Comparison of ENCODE assay signal across 27 cellular contexts in the genomic region with DNA sequence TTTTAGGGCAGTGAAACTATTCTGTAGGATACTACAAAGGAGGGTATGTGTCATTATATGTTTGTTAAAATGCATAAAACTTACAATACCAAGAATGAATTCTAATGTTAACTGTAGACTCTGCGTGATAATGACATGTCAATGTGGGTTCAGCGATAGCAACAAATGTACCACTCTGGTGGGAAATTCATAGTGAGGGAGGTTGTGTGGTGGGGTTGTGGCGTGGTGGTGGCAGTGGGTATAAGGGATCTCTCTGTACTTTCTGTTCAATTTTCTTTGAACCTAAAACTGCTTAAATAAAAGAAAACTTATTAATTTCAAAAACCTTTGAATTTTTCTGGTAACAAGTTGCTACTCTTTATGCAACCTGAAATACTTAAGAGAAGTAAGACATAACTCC.
A peak's percentile ranks its signal among the peaks of the same experiment; 100 is the strongest.
DNase-seq lines count a peak whose midpoint lies in the region; ATAC-seq, FAIRE-seq and TF ChIP-seq lines count a peak whose summit lies in the region.
"Had no signal": no experiment of that assay in that cellular context is flagged by ENCODE, and none has a peak within 500 bp of the region (broad histone marks: within the 10 kb centered on the region; RNA-seq: fewer than 3 reads in every experiment).

No MANE protein-coding gene starts in this region.

- FAIRE-seq in D721Med (lab: Jason Lieb, UNC) = peak; percentile 48

- no peaks in the 10 kb centered on the region for H3K27me3 Mint-ChIP-seq in Caco-2 (ENCODE audit: insufficient read depth, unreplicated experiment)
- no peaks in the 10 kb centered on the region for H3K27me3 Mint-ChIP-seq in brain
- H3K27me3 Mint-ChIP-seq: stimulated activated memory B cell treated with anti-CD40 and anti-IgM and Interleukin-4, amounts not matched to agents 10 μg/mL and 1 μg/mL and 100 μg/mL, for 72 hours had no signal

- TF ChIP-seq RAD21 in neural cell (conservative IDR thresholded peaks at IDR 0.05) = no peak

- H3K4me1 ChIP-seq in Caco-2 = peaks cover 16% of the 10 kb centered on the region
- H3K4me1 ChIP-seq: left lung, suprapubic skin, upper lobe of right lung had no signal

- H3K36me3 Mint-ChIP-seq in Caco-2 (ENCODE audit: insufficient read depth, unreplicated experiment) = no peaks in the 10 kb centered on the region
- H3K36me3 Mint-ChIP-seq in brain = no peaks in the 10 kb centered on the region
- H3K36me3 Mint-ChIP-seq: stimulated activated memory B cell treated with anti-CD40 and anti-IgM and Interleukin-4, amounts not matched to agents 10 μg/mL and 1 μg/mL and 100 μg/mL, for 72 hours; WTC11 had no signal

- H3K9me2 ChIP-seq in neural cell (ENCODE audit: insufficient read depth, low read length) = no peaks in the 10 kb centered on the region

- intact Hi-C loops in Caco-2 (cut with micrococcal nuclease; ENCODE audit: unreplicated experiment) = loop anchor here (1.0 kb wide), 1 partner anchor 10 kb away; no protein-coding TSS in a partner anchor

- H3K79me2 ChIP-seq in neural cell (replicated peaks; ENCODE audit: insufficient read depth, low read length) = no peaks in the 10 kb centered on the region

- POLR2A ChIA-PET in Caco-2 (lab: Charles Lee) = no interaction called here

- H3K4me3 ChIP-seq in Caco-2 (ENCODE audit: low read depth, low read length) (no peak overlapping the region), neural cell (ENCODE audit: low read length) (peak overlapping the region; percentile 53)
- H3K4me3 ChIP-seq: left lung, suprapubic skin, upper lobe of right lung had no signal

- peak overlapping the region; percentile 15 for H2AFZ ChIP-seq in neural cell (ENCODE audit: low read depth, low read length)

- no peak for ATAC-seq in HG03354 (IDR thresholded peaks at IDR 0.05; ENCODE audit: poor library complexity, severe bottlenecking, unreplicated experiment)
- ATAC-seq: left lung; stimulated activated memory B cell treated with anti-CD40 and anti-IgM and Interleukin-4, amounts not matched to agents 10 μg/mL and 1 μg/mL and 100 μg/mL, for 72 hours; upper lobe of right lung; WTC11 had no signal

- H3K27ac Mint-ChIP-seq in Caco-2 (ENCODE audit: unreplicated experiment) (peak overlapping the region; percentile 65), brain (peak overlapping the region; percentile 70 to 91 (median 81))
- H3K27ac Mint-ChIP-seq: activated naive CD4-positive, alpha-beta T cell treated with anti-CD3 and anti-CD28 coated beads for 36 hours; activated T-helper 1 cell treated with anti-CD3 and anti-CD28 coated beads, Interleukin-12 subunit alpha, Interleukin-12 subunit beta, Interleukin-2, Interleukin-4 antibody, amounts not matched to agents 30 ng/mL and 10 ng/mL and 1 ng/mL, durations not matched to agents 14 hours and 24 hours and 36 hours; H9; stimulated activated memory B cell treated with anti-CD40 and anti-IgM and Interleukin-4, amounts not matched to agents 10 μg/mL and 1 μg/mL and 100 μg/mL, for 72 hours; WTC11 had no signal

- peak overlapping the region; percentile 61 for H3K4me2 ChIP-seq in neural cell (ENCODE audit: low read length)

- peak overlapping the region; percentile 57 for H3K9ac ChIP-seq in neural cell (ENCODE audit: low read length)

- H3K4me1 Mint-ChIP-seq in Caco-2 (ENCODE audit: low read depth, unreplicated experiment) (peaks cover 16% of the 10 kb centered on the region), brain (peaks cover 34% of the 10 kb centered on the region)
- H3K4me1 Mint-ChIP-seq: H9; stimulated activated memory B cell treated with anti-CD40 and anti-IgM and Interleukin-4, amounts not matched to agents 10 μg/mL and 1 μg/mL and 100 μg/mL, for 72 hours; WTC11 had no signal

- H4K20me1 ChIP-seq in neural cell (ENCODE audit: insufficient read depth) = no peaks in the 10 kb centered on the region

- no peaks in the 10 kb centered on the region for H3K9me3 Mint-ChIP-seq in Caco-2 (ENCODE audit: unreplicated experiment)
- no peaks in the 10 kb centered on the region for H3K9me3 Mint-ChIP-seq in brain
- H3K9me3 Mint-ChIP-seq: activated naive CD4-positive, alpha-beta T cell treated with anti-CD3 and anti-CD28 coated beads for 36 hours; activated T-helper 1 cell treated with anti-CD3 and anti-CD28 coated beads, Interleukin-12 subunit alpha, Interleukin-12 subunit beta, Interleukin-2, Interleukin-4 antibody, amounts not matched to agents 30 ng/mL and 10 ng/mL and 1 ng/mL, durations not matched to agents 14 hours and 24 hours and 36 hours; H9; stimulated activated memory B cell treated with anti-CD40 and anti-IgM and Interleukin-4, amounts not matched to agents 10 μg/mL and 1 μg/mL and 100 μg/mL, for 72 hours; WTC11 had no signal

- no peak overlapping the region for H3K4me3 Mint-ChIP-seq in Caco-2 (ENCODE audit: unreplicated experiment)
- peak overlapping the region in 4 of 5 experiments; percentile 2 to 45 (median 14) for H3K4me3 Mint-ChIP-seq in brain
- H3K4me3 Mint-ChIP-seq: activated naive CD4-positive, alpha-beta T cell treated with anti-CD3 and anti-CD28 coated beads for 36 hours; activated T-helper 1 cell treated with anti-CD3 and anti-CD28 coated beads, Interleukin-12 subunit alpha, Interleukin-12 subunit beta, Interleukin-2, Interleukin-4 antibody, amounts not matched to agents 30 ng/mL and 10 ng/mL and 1 ng/mL, durations not matched to agents 14 hours and 24 hours and 36 hours; H9; stimulated activated memory B cell treated with anti-CD40 and anti-IgM and Interleukin-4, amounts not matched to agents 10 μg/mL and 1 μg/mL and 100 μg/mL, for 72 hours; WTC11 had no signal

- no peaks in the 10 kb centered on the region for H3K36me3 ChIP-seq in Caco-2 (ENCODE audit: control insufficient read depth, insufficient read depth, low read length)
- no peaks in the 10 kb centered on the region for H3K36me3 ChIP-seq in neural cell (ENCODE audit: insufficient read depth, low read length)
- H3K36me3 ChIP-seq: brain microvascular endothelial cell, left lung, suprapubic skin, upper lobe of right lung had no signal

- TF ChIP-seq CTCF in Caco-2 (IDR thresholded peaks at IDR 0.05; ENCODE audit: insufficient read depth in 1 of 2, low read depth in 1 of 2, low read length in 1 of 2, severe bottlenecking in 1 of 2, unreplicated experiment in 1 of 2) (no peak), D721Med (IDR thresholded peaks at IDR 0.05; ENCODE audit: insufficient read depth, missing control alignments) (no peak), brain (conservative IDR thresholded peaks at IDR 0.05) (no peak), neural cell (IDR thresholded peaks at IDR 0.05; ENCODE audit: poor library complexity, severe bottlenecking) (no peak)

- no peak for TF ChIP-seq EP300 in neural cell (conservative IDR thresholded peaks at IDR 0.05; ENCODE audit: poor library complexity, severe bottlenecking)

- H3K27ac ChIP-seq in neural cell (ENCODE audit: low read length) = peak overlapping the region; percentile 85
- H3K27ac ChIP-seq: brain microvascular endothelial cell, HL-60, left lung, suprapubic skin, upper lobe of right lung had no signal

- no peaks in the 10 kb centered on the region for H3F3A ChIP-seq in neural cell (ENCODE audit: insufficient read depth, low read length, poor library complexity, severe bottlenecking)

- BruUV-seq in Caco-2 (replicated peaks; lab: Mats Ljungman, UMichigan) = no TSS peak

- no peaks in the 10 kb centered on the region for H3K9me3 ChIP-seq in Caco-2
- H3K9me3 ChIP-seq in neural cell (ENCODE audit: low read length) = no peaks in the 10 kb centered on the region
- H3K9me3 ChIP-seq: left lung, suprapubic skin, upper lobe of right lung had no signal

- H3K27me3 ChIP-seq in Caco-2 (replicated peaks; ENCODE audit: control insufficient read depth, insufficient read depth, low read length) (no peaks in the 10 kb centered on the region), neural cell (ENCODE audit: insufficient read depth, low read depth, low read length) (no peaks in the 10 kb centered on the region)
- H3K27me3 ChIP-seq: brain microvascular endothelial cell, left lung, suprapubic skin, upper lobe of right lung had no signal

- no peak for DNase-seq in Caco-2
- no peak for DNase-seq in D721Med (ENCODE audit: insufficient read length, low spot score)
- DNase-seq in cortex of kidney (lab: John Stamatoyannopoulos, UW) = no peak
- DNase-seq in dedifferentiated amniotic fluid mesenchymal stem cell (ENCODE audit: extremely low spot score) = no peak
- DNase-seq: activated CD4-positive, alpha-beta T cell treated with anti-CD3 and anti-CD28 coated beads, Interleukin-2, amount 50 U/mL, for 1 hour; activated naive CD4-positive, alpha-beta T cell treated with anti-CD3 and anti-CD28 coated beads for 36 hours; amniotic stem cell; C1 segment of cervical spinal cord; effector CD8-positive, alpha-beta T cell; GF-D8; H9; Karpas-422; left lung; NCI-H2081 treated with DMSO at 0.1 percent for 48 hours; NCI-H526; occipital lobe; SHP77; upper lobe of right lung had no signal

- CTCF ChIA-PET in Caco-2 (lab: Charles Lee) = no interaction called here

TF ChIP-seq in neural cell, 6 proteins besides CTCF, POLR2A, EP300 and RAD21 (continues in another document):
- no peak for TF ChIP-seq TAF1 (IDR thresholded peaks at IDR 0.05; ENCODE audit: low read depth)
- TF ChIP-seq, protein P1, sequence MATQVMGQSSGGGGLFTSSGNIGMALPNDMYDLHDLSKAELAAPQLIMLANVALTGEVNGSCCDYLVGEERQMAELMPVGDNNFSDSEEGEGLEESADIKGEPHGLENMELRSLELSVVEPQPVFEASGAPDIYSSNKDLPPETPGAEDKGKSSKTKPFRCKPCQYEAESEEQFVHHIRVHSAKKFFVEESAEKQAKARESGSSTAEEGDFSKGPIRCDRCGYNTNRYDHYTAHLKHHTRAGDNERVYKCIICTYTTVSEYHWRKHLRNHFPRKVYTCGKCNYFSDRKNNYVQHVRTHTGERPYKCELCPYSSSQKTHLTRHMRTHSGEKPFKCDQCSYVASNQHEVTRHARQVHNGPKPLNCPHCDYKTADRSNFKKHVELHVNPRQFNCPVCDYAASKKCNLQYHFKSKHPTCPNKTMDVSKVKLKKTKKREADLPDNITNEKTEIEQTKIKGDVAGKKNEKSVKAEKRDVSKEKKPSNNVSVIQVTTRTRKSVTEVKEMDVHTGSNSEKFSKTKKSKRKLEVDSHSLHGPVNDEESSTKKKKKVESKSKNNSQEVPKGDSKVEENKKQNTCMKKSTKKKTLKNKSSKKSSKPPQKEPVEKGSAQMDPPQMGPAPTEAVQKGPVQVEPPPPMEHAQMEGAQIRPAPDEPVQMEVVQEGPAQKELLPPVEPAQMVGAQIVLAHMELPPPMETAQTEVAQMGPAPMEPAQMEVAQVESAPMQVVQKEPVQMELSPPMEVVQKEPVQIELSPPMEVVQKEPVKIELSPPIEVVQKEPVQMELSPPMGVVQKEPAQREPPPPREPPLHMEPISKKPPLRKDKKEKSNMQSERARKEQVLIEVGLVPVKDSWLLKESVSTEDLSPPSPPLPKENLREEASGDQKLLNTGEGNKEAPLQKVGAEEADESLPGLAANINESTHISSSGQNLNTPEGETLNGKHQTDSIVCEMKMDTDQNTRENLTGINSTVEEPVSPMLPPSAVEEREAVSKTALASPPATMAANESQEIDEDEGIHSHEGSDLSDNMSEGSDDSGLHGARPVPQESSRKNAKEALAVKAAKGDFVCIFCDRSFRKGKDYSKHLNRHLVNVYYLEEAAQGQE (IDR thresholded peaks at IDR 0.05; ENCODE audit: borderline replicate concordance) = no peak
- TF ChIP-seq SMC3 (conservative IDR thresholded peaks at IDR 0.05; ENCODE audit: poor library complexity) = no peak
- TF ChIP-seq POLR2AphosphoS5 (IDR thresholded peaks at IDR 0.05) = no peak
